23 cellular contexts compared by ENCODE assay signal in genomic region chr9:134360180-134360759, GRCh38. TPM values are rescaled to one million over a fixed set of nuclear protein-coding genes. Genes with fewer than 3 reads are reported as not detected.
DNase-seq lines count a peak whose midpoint lies in the region; ATAC-seq and TF ChIP-seq lines count a peak whose summit lies in the region.
"Had no signal": no experiment of that assay in that cellular context is flagged by ENCODE, and none has a peak within 500 bp of the region (broad histone marks: within the 10 kb centered on the region; RNA-seq: fewer than 3 reads in every experiment).

No MANE protein-coding gene starts in this region.

- POLR2A ChIA-PET in RWPE1 (lab: Yijun Ruan, JAX; ENCODE audit: low non-redundant PET), result no interaction called here

- in situ Hi-C loops in GM13977 (cut with MboI; ENCODE audit: low pct_unique_long_range_greater_than_20kb, low sequenced_read_pairs, unreplicated experiment) (no loop called here), brain microvascular endothelial cell (cut with HindIII; ENCODE audit: low pct_ligation_motif_present, low sequenced_read_pairs) (no loop called here)

- no peaks in the 10 kb centered on the region for H3K36me3 ChIP-seq in brain microvascular endothelial cell (replicated peaks)

- H3K27ac ChIP-seq in RWPE1 (peak overlapping the region; percentile 100), skin epidermis (peak overlapping the region in 18 of 21 experiments; percentile 11 to 91 (median 82)), brain microvascular endothelial cell (no peak overlapping the region)

- no peaks in the 10 kb centered on the region for H3K9me3 Mint-ChIP-seq in CD14-positive monocyte
- no peaks in the 10 kb centered on the region for H3K9me3 Mint-ChIP-seq in activated naive CD8-positive, alpha-beta T cell treated with anti-CD3 and anti-CD28 coated beads, Interleukin-2, amount 50 U/mL, for 24 hours
- H3K9me3 Mint-ChIP-seq: activated B cell treated with CpG ODN at 0.5 μM for 24 hours; activated CD8-positive, alpha-beta T cell treated with anti-CD3 and anti-CD28 coated beads for 36 hours; activated T-cell treated with anti-CD3 and anti-CD28 coated beads, Interleukin-2, amount 50 U/mL, for 4 hours; H9; memory B cell; nephron had no signal

- H3K4me1 Mint-ChIP-seq in CD14-positive monocyte, result peaks cover 79% of the 10 kb centered on the region
- H3K4me1 Mint-ChIP-seq in activated naive CD8-positive, alpha-beta T cell treated with anti-CD3 and anti-CD28 coated beads, Interleukin-2, amount 50 U/mL, for 24 hours, result no peaks in the 10 kb centered on the region

- CTCF ChIA-PET in RWPE1 (lab: Yijun Ruan, JAX), result interaction anchor here (0.6 to 1.0 kb wide), 3 partner anchors 35 to 189 kb away, joined by 3 to 4 read pairs (median 3); no protein-coding TSS in a partner anchor

- H3K36me3 Mint-ChIP-seq in CD14-positive monocyte, result peaks cover 10 to 34% of the 10 kb centered on the region in 2 donors
- H3K36me3 Mint-ChIP-seq in activated naive CD8-positive, alpha-beta T cell treated with anti-CD3 and anti-CD28 coated beads, Interleukin-2, amount 50 U/mL, for 24 hours (ENCODE audit: low read depth), result no peaks in the 10 kb centered on the region
- H3K36me3 Mint-ChIP-seq: activated naive CD8-positive, alpha-beta T cell; memory B cell had no signal

- H3K27ac Mint-ChIP-seq in CD14-positive monocyte, result peak overlapping the region in 6 of 7 donors; percentile 50 to 83 (median 76)
- H3K27ac Mint-ChIP-seq in activated naive CD8-positive, alpha-beta T cell treated with anti-CD3 and anti-CD28 coated beads, Interleukin-2, amount 50 U/mL, for 24 hours, result no peak overlapping the region
- H3K27ac Mint-ChIP-seq: activated B cell treated with CpG ODN at 0.5 μM for 24 hours; activated CD8-positive, alpha-beta T cell treated with anti-CD3 and anti-CD28 coated beads for 36 hours; activated naive CD8-positive, alpha-beta T cell; H9; memory B cell; nephron had no signal

- H3K27me3 ChIP-seq in brain microvascular endothelial cell (replicated peaks), result no peaks in the 10 kb centered on the region

- peak overlapping the region; percentile 45 to 65 for H3K4me3 Mint-ChIP-seq in CD14-positive monocyte
- H3K4me3 Mint-ChIP-seq in activated naive CD8-positive, alpha-beta T cell treated with anti-CD3 and anti-CD28 coated beads, Interleukin-2, amount 50 U/mL, for 24 hours, result no peak overlapping the region
- H3K4me3 Mint-ChIP-seq: activated B cell treated with CpG ODN at 0.5 μM for 24 hours; activated CD8-positive, alpha-beta T cell treated with anti-CD3 and anti-CD28 coated beads for 36 hours; activated naive CD8-positive, alpha-beta T cell; activated T-cell treated with anti-CD3 and anti-CD28 coated beads, Interleukin-2, amount 50 U/mL, for 4 hours; H9; memory B cell; nephron had no signal

- intact Hi-C loops in CD14-positive monocyte (cut with micrococcal nuclease), result no loop called here

- TF ChIP-seq CTCF in CD14-positive monocyte (IDR thresholded peaks at IDR 0.05) (no peak), RWPE1 (conservative IDR thresholded peaks at IDR 0.05; ENCODE audit: low read depth) (no peak), GM13977 (IDR thresholded peaks at IDR 0.05; ENCODE audit: extremely low read depth, insufficient read depth, missing control alignments) (no peak), brain microvascular endothelial cell (IDR thresholded peaks at IDR 0.05; ENCODE audit: low read depth, low read length, missing control alignments) (no peak)

- H3K4me3 ChIP-seq in skin epidermis (peak overlapping the region in 1 of 7 experiments; percentile 9), brain microvascular endothelial cell (ENCODE audit: low read depth, low read length) (no peak overlapping the region)

- peak; percentile 7 for ATAC-seq in left lobe of liver
- ATAC-seq in activated naive CD8-positive, alpha-beta T cell treated with anti-CD3 and anti-CD28 coated beads, Interleukin-2, amount 50 U/mL, for 24 hours, result no peak
- ATAC-seq: activated CD8-positive, alpha-beta T cell treated with anti-CD3 and anti-CD28 coated beads for 36 hours; activated T-cell treated with anti-CD3 and anti-CD28 coated beads, Interleukin-2, amount 50 U/mL, for 4 hours; esophagus mucosa had no signal

- DNase-seq in CD14-positive monocyte (ENCODE audit: low spot score) (no peak), RWPE1 (ENCODE audit: low spot score) (no peak), left lobe of liver (ENCODE audit: low spot score) (no peak), GM13977 (ENCODE audit: low spot score) (no peak), islet precursor cell (no peak), brain microvascular endothelial cell (no peak)
- DNase-seq in activated naive CD8-positive, alpha-beta T cell treated with anti-CD3 and anti-CD28 coated beads, Interleukin-2, amount 50 U/mL, for 24 hours, result no peak
- DNase-seq: activated B cell treated with CpG ODN at 0.5 μM for 24 hours; activated CD8-positive, alpha-beta T cell treated with anti-CD3 and anti-CD28 coated beads for 36 hours; activated T-cell treated with anti-CD3 and anti-CD28 coated beads, Interleukin-2, amount 50 U/mL, for 4 hours; glutamatergic neuron; H9; IMR-90; MM.1S; NCI-H345; NK-92 treated with Interleukin-12 subunit alpha and Interleukin-12 subunit beta, amount 100 ng/mL, for 24 hours; RPMI8226; stimulated activated naive CD4-positive, alpha-beta T cell treated with Interleukin-2 at 50 U/mL for 16 hours had no signal

- peaks cover 0 to 2% (median 0%) of the 10 kb centered on the region in 3 donors for H3K27me3 Mint-ChIP-seq in CD14-positive monocyte (ENCODE audit: low read depth in 3 of 3)
- no peaks in the 10 kb centered on the region for H3K27me3 Mint-ChIP-seq in activated naive CD8-positive, alpha-beta T cell treated with anti-CD3 and anti-CD28 coated beads, Interleukin-2, amount 50 U/mL, for 24 hours
- H3K27me3 Mint-ChIP-seq: activated B cell treated with CpG ODN at 0.5 μM for 24 hours; activated CD8-positive, alpha-beta T cell treated with anti-CD3 and anti-CD28 coated beads for 36 hours; activated naive CD8-positive, alpha-beta T cell; memory B cell had no signal

RNA-seq across cellular contexts. Expression of gene RXRA, which starts 34.0 kb away (rescaled TPM):
- 10 to 100 TPM; 15.8 to 23.2 TPM for polyA plus RNA-seq in CD14-positive monocyte
- 163 TPM for total RNA-seq in left lobe of liver
